Comparison of ENCODE assay signal across 11 cellular contexts in the genomic region with DNA sequence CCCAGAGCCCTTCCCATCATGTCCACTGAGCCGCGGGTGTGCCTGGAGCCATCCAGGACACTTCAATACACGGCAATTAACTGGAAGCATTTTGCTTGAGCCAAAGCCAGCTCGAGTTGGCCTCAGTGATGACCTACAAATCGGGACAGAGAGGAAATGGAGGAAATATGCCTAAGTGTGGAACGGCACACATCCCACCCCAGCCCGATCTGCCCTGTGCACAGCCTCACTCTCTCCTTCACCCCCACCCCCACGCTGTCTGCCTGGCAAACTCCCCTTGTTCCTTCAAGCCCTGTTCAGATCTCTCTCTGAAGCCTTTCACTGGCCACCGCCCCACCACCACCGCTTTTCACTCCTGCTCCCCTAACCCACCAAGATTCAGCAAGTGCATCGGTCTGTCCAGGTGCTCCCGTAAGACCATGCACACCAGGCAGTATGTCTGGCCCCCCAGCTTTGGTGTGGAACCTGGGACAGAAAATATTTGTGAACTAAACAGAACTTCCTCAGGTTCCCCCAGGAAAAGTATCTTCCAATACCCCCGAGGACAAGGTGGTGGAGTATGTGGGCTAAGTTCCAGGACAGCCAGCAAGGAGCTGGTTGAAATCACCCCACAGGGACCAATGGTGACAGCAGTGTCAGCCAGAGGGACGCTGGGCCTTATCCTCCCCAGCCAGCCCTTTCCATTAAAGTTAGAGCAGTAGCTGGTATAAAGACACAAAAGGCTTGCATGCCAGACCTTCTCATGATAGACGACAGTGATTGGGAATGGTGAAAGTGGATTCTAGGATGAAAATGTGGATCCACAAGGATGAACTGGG.
DNase-seq lines count a peak whose midpoint lies in the region; ATAC-seq and TF ChIP-seq lines count a peak whose summit lies in the region.
"Had no signal": no experiment of that assay in that cellular context is flagged by ENCODE, and none has a peak within 500 bp of the region (broad histone marks: within the 10 kb centered on the region; RNA-seq: fewer than 3 reads in every experiment).

No MANE protein-coding gene starts in this region.

- CTCF ChIA-PET in CD4-positive, alpha-beta T cell (lab: Charles Lee) = no interaction called here
- CTCF ChIA-PET in WTC11 (lab: Charles Lee) = no interaction called here

- no peaks in the 10 kb centered on the region for H3K9me3 Mint-ChIP-seq in CD4-positive, alpha-beta T cell
- H3K9me3 Mint-ChIP-seq in WTC11 = no peaks in the 10 kb centered on the region

- H3K27me3 ChIP-seq in CD4-positive, alpha-beta T cell (ENCODE audit: control insufficient read depth, insufficient read depth, low read length) = no peaks in the 10 kb centered on the region
- no peaks in the 10 kb centered on the region for H3K27me3 ChIP-seq in osteoblast (ENCODE audit: insufficient read depth, low read length)

- TF ChIP-seq CTCF in CD4-positive, alpha-beta T cell (IDR thresholded peaks at IDR 0.05) = no peak
- TF ChIP-seq CTCF in WTC11 (IDR thresholded peaks at IDR 0.05) (no peak), osteoblast (IDR thresholded peaks at IDR 0.05; ENCODE audit: extremely low read depth, low read depth, low read length) (no peak)

- H2AFZ ChIP-seq in osteoblast (ENCODE audit: low read length) = no peak overlapping the region

- H3K4me3 ChIP-seq in osteoblast (ENCODE audit: insufficient read depth, low read length) = no peak overlapping the region
- H3K4me3 ChIP-seq: HAP-1 had no signal

- DNase-seq in CD4-positive, alpha-beta T cell = no peak
- DNase-seq in WTC11 (ENCODE audit: low spot score) (no peak), Right ventricle myocardium superior (peak; percentile 45), osteoblast (ENCODE audit: insufficient read length, low spot score, missing footprints) (peak; percentile 79), MV-4-11 (lab: John Stamatoyannopoulos, UW) (no peak), EL (no peak), NCI-H1105 treated with DMSO at 0.1 percent for 48 hours (lab: John Stamatoyannopoulos, UW) (no peak), DMS153 (lab: John Stamatoyannopoulos, UW) (no peak)
- DNase-seq: AML-193, NCI-H446 had no signal

- H3K27ac Mint-ChIP-seq in CD4-positive, alpha-beta T cell = peak overlapping the region; percentile 74
- peak overlapping the region; percentile 45; the same call in 1 of the 2 replicates for H3K27ac Mint-ChIP-seq in WTC11

- peaks cover 87% of the 10 kb centered on the region for H3K79me2 ChIP-seq in osteoblast (ENCODE audit: insufficient read depth, low read length)

- intact Hi-C loops in CD4-positive, alpha-beta T cell (cut with DNase I, micrococcal nuclease) = no loop called here
- intact Hi-C loops in Right ventricle myocardium superior (cut with DNase I) = loop anchor here (5.0 kb wide), 1 partner anchor 82 kb away; the partner anchor contains the start of gene VGLL4

- no peaks in the 10 kb centered on the region for H3K27me3 Mint-ChIP-seq in CD4-positive, alpha-beta T cell
- no peaks in the 10 kb centered on the region for H3K27me3 Mint-ChIP-seq in WTC11 (ENCODE audit: low read depth)

- H4K20me1 ChIP-seq in osteoblast (ENCODE audit: insufficient read depth, low read length) = peaks cover 25% of the 10 kb centered on the region

- POLR2A ChIA-PET in CD4-positive, alpha-beta T cell (lab: Charles Lee) = no interaction called here
- POLR2A ChIA-PET in WTC11 (lab: Charles Lee) = no interaction called here

- no peak overlapping the region for H3K27ac ChIP-seq in CD4-positive, alpha-beta T cell (ENCODE audit: low read depth, low read length)
- H3K27ac ChIP-seq in osteoblast (ENCODE audit: low read depth, low read length) = peak overlapping the region; percentile 97

- H3K36me3 ChIP-seq in osteoblast (ENCODE audit: insufficient read depth, low read length) = peaks cover 61% of the 10 kb centered on the region

- H3K4me3 Mint-ChIP-seq in CD4-positive, alpha-beta T cell = no peak overlapping the region
- H3K4me3 Mint-ChIP-seq in WTC11 = no peak overlapping the region

- H3K4me1 ChIP-seq in osteoblast (ENCODE audit: insufficient read depth, low read length) = peaks cover 31% of the 10 kb centered on the region
- H3K4me1 ChIP-seq: HAP-1 had no signal

- no peak for ATAC-seq in CD4-positive, alpha-beta T cell (ENCODE audit: poor library complexity)
- ATAC-seq in WTC11 = no peak
- peak; percentile 51 for ATAC-seq in Right ventricle myocardium superior (ENCODE audit: poor library complexity)

- H3K4me2 ChIP-seq in osteoblast (ENCODE audit: insufficient read depth, low read length) = no peak overlapping the region

- H3K36me3 Mint-ChIP-seq in CD4-positive, alpha-beta T cell (ENCODE audit: low read depth) = peaks cover 54% of the 10 kb centered on the region
- peaks cover 21% of the 10 kb centered on the region; the same call in 1 of the 2 replicates for H3K36me3 Mint-ChIP-seq in WTC11

- no peaks in the 10 kb centered on the region for H3K9me3 ChIP-seq in CD4-positive, alpha-beta T cell (ENCODE audit: control insufficient read depth, low read length)
- no peaks in the 10 kb centered on the region for H3K9me3 ChIP-seq in osteoblast (ENCODE audit: low read depth, low read length)
- H3K9me3 ChIP-seq: HAP-1 had no signal

- H3K4me1 Mint-ChIP-seq in CD4-positive, alpha-beta T cell (ENCODE audit: low read depth) = peaks cover 5% of the 10 kb centered on the region
- peaks cover 9% of the 10 kb centered on the region for H3K4me1 Mint-ChIP-seq in WTC11

TF ChIP-seq in WTC11, 78 proteins besides CTCF, POLR2A, EP300 and RAD21:
- TF ChIP-seq NR1H2 (CRISPR knock-in tag; IDR thresholded peaks at IDR 0.05) = no peak
- no peak for TF ChIP-seq MYBL2 (CRISPR knock-in tag; IDR thresholded peaks at IDR 0.05)
- no peak for TF ChIP-seq GRHL2 (CRISPR knock-in tag; IDR thresholded peaks at IDR 0.05; ENCODE audit: insufficient replicate concordance, severe bottlenecking)
- TF ChIP-seq FOXK1 (CRISPR knock-in tag; IDR thresholded peaks at IDR 0.05) = no peak
- TF ChIP-seq RORB (CRISPR knock-in tag; IDR thresholded peaks at IDR 0.05) = no peak
- TF ChIP-seq ZNF396 (CRISPR knock-in tag; IDR thresholded peaks at IDR 0.05; ENCODE audit: borderline replicate concordance) = no peak

Comparison
In these comparisons a context has a peak if more than half of its experiments do, and no peak if none do; other contexts are left out.
1. DNase-seq: peak in Right ventricle myocardium superior (single experiment) and osteoblast (single experiment); none in CD4-positive, alpha-beta T cell (0 of 10), WTC11 (single experiment), MV-4-11 (single experiment), EL (single experiment), NCI-H1105 treated with DMSO at 0.1 percent for 48 hours (single experiment) and DMS153 (single experiment).